In genomic region chr5:116827078-116827477, GRCh38 we compare ENCODE assay signal across 29 cellular contexts.
"Had no signal": no experiment of that assay in that cellular context is flagged by ENCODE, and none has a peak within 500 bp of the region (broad histone marks: within the 10 kb centered on the region; RNA-seq: fewer than 3 reads in every experiment).

No MANE protein-coding gene starts in this region.

- H3K4me3 ChIP-seq: neural progenitor cell, ovary, psoas muscle, skin epidermis, smooth muscle cell, spleen, suprapubic skin, testis, tibial artery, transverse colon, upper lobe of left lung, vagina had no signal

- FAIRE-seq: urothelium cell line had no signal

- H3K27ac ChIP-seq: neural progenitor cell, ovary, parathyroid adenoma, psoas muscle, skin epidermis, spleen, suprapubic skin, testis, tibial artery, transverse colon, upper lobe of left lung, vagina had no signal

- H3K4me2 ChIP-seq: neural progenitor cell, smooth muscle cell had no signal

- H3K79me2 ChIP-seq: parathyroid adenoma had no signal

- H3K27me3 ChIP-seq: neural progenitor cell, ovary, spleen, suprapubic skin, testis, tibial artery, upper lobe of left lung, vagina had no signal

- ATAC-seq: naive thymus-derived CD4-positive, alpha-beta T cell; natural killer cell; psoas muscle; right cardiac atrium; sciatic nerve; stimulated activated memory B cell treated with anti-CD40 and anti-IgM and Interleukin-4, amounts not matched to agents 10 μg/mL and 1 μg/mL and 100 μg/mL, for 72 hours; stimulated activated naive CD8-positive, alpha-beta T cell treated with anti-CD3 and anti-CD28 coated beads, Interleukin-15, amount 100 ng/mL, for 72 hours; stimulated activated naive CD8-positive, alpha-beta T cell treated with anti-CD3 and anti-CD28 coated beads, Interleukin-15, Interleukin-2, amounts not matched to agents 100 U/mL and 50 U/mL, for 24 hours had no signal

- H3K4me1 ChIP-seq: parathyroid adenoma, psoas muscle, spleen, suprapubic skin, testis, tibial artery, transverse colon, upper lobe of left lung, vagina had no signal

- H2AFZ ChIP-seq: neural progenitor cell, parathyroid adenoma had no signal

- DNase-seq: naive thymus-derived CD4-positive, alpha-beta T cell; natural killer cell; occipital lobe; ovary; psoas muscle; right cardiac atrium; spleen; stimulated activated CD4-positive, alpha-beta T cell treated with anti-CD3 and anti-CD28 coated beads, Interleukin-12 subunit alpha, Interleukin-12 subunit beta, amount 100 ng/mL, for 4 hours; stimulated activated CD4-positive, alpha-beta T cell treated with anti-CD3 and anti-CD28 coated beads, Interleukin-1b, Interleukin-23, amount 100 ng/mL, for 48 hours; stimulated activated CD4-positive, alpha-beta T cell treated with anti-CD3 and anti-CD28 coated beads, Interleukin-4, amount 100 ng/mL, for 1 hour; stimulated activated CD4-positive, alpha-beta T cell treated with anti-CD3 and anti-CD28 coated beads, Interleukin-4, amount 100 ng/mL, for 4 hours; stimulated activated CD8-positive, alpha-beta memory T cell treated with anti-CD3 and anti-CD28 coated beads, Interleukin-4, amount 100 ng/mL, for 48 hours; stimulated activated naive CD4-positive, alpha-beta T cell; stimulated activated naive CD8-positive, alpha-beta T cell treated with anti-CD3 and anti-CD28 coated beads, Interleukin-15, amount 100 ng/mL, for 72 hours; stimulated activated naive CD8-positive, alpha-beta T cell treated with anti-CD3 and anti-CD28 coated beads, Interleukin-15, Interleukin-2, amounts not matched to agents 100 U/mL and 50 U/mL, for 24 hours; substantia nigra; testis; tibial artery; transverse colon; upper lobe of left lung had no signal

- H3K9ac ChIP-seq: neural progenitor cell, parathyroid adenoma had no signal

- H3K9me3 ChIP-seq: ovary, psoas muscle, spleen, suprapubic skin, testis, tibial artery, transverse colon, upper lobe of left lung, vagina had no signal

- H3K36me3 ChIP-seq: neural progenitor cell, ovary, spleen, suprapubic skin, tibial artery, transverse colon, upper lobe of left lung, vagina had no signal
